22 cellular contexts compared by ENCODE assay signal in genomic region chr21:27265492-27265891, GRCh38.
"Had no signal": no experiment of that assay in that cellular context is flagged by ENCODE, and none has a peak within 500 bp of the region (broad histone marks: within the 10 kb centered on the region; RNA-seq: fewer than 3 reads in every experiment).

No MANE protein-coding gene starts in this region.

- H3K36me3 ChIP-seq: left ventricle myocardium inferior, ovary, right atrium auricular region, right lobe of liver, stomach, thyroid gland, transverse colon, upper lobe of left lung had no signal

- DNase-seq: islet precursor cell; left ventricle myocardium inferior; midbrain; mucosa of descending colon; naive thymus-derived CD4-positive, alpha-beta T cell; ovary; right lobe of liver; stimulated activated CD4-positive, alpha-beta T cell treated with anti-CD3 and anti-CD28 coated beads, Interleukin-12 subunit alpha, Interleukin-12 subunit beta, amount 100 ng/mL, for 4 hours; stimulated activated CD4-positive, alpha-beta T cell treated with anti-CD3 and anti-CD28 coated beads, Interleukin-15, amount 100 ng/mL, for 24 hours; stimulated activated CD4-positive, alpha-beta T cell treated with anti-CD3 and anti-CD28 coated beads, Interleukin-2, amount 100 ng/mL, for 24 hours; stimulated activated CD4-positive, alpha-beta T cell treated with anti-CD3 and anti-CD28 coated beads, Interleukin-4, amount 100 ng/mL, for 1 hour; stimulated activated naive B cell treated with anti-CD40 and anti-IgM and Interleukin-4, amounts not matched to agents 10 μg/mL and 1 μg/mL and 100 μg/mL, for 72 hours; stimulated activated naive CD8-positive, alpha-beta T cell treated with anti-CD3 and anti-CD28 coated beads, Interleukin-15, Interleukin-2, amounts not matched to agents 100 U/mL and 50 U/mL, for 24 hours; stomach; testis; thyroid gland; transverse colon; upper lobe of left lung had no signal

- H3K9me3 ChIP-seq: mucosa of descending colon, ovary, right atrium auricular region, right lobe of liver, stomach, testis, thyroid gland, transverse colon, upper lobe of left lung had no signal

- H3K27ac ChIP-seq: hepatocyte, left ventricle myocardium inferior, ovary, right atrium auricular region, right lobe of liver, stomach, testis, thyroid gland, transverse colon, upper lobe of left lung had no signal

- H3K79me2 ChIP-seq: hepatocyte had no signal

- H2AFZ ChIP-seq: hepatocyte had no signal

- H3K4me1 ChIP-seq: left ventricle myocardium inferior, right atrium auricular region, right lobe of liver, stomach, thyroid gland, upper lobe of left lung had no signal

- H3K27me3 ChIP-seq: hepatocyte, ovary, right atrium auricular region, right lobe of liver, stomach, testis, thyroid gland, transverse colon, upper lobe of left lung had no signal

- H3K4me2 ChIP-seq: hepatocyte had no signal

- ATAC-seq: mucosa of descending colon; naive thymus-derived CD4-positive, alpha-beta T cell; natural killer cell treated with Interleukin-12 subunit alpha and Interleukin-12 subunit beta and Interleukin-15 and Interleukin-18, amount 100 ng/mL, for 72 hours; right lobe of liver; stimulated activated naive B cell treated with anti-CD40 and anti-IgM and Interleukin-4, amounts not matched to agents 10 μg/mL and 1 μg/mL and 100 μg/mL, for 72 hours; stimulated activated naive CD8-positive, alpha-beta T cell treated with anti-CD3 and anti-CD28 coated beads, Interleukin-15, Interleukin-2, amounts not matched to agents 100 U/mL and 50 U/mL, for 24 hours had no signal

- H3K4me3 ChIP-seq: hepatocyte, left ventricle myocardium inferior, lung, mucosa of descending colon, ovary, right atrium auricular region, right lobe of liver, stomach, testis, thyroid gland, transverse colon, upper lobe of left lung had no signal
